ENCODE assay signal across 25 cellular contexts in genomic region chr4:7753271-7753670, GRCh38.
DNase-seq lines count a peak whose midpoint lies in the region; FAIRE-seq and TF ChIP-seq lines count a peak whose summit lies in the region.
"Had no signal": no experiment of that assay in that cellular context is flagged by ENCODE, and none has a peak within 500 bp of the region (broad histone marks: within the 10 kb centered on the region; RNA-seq: fewer than 3 reads in every experiment).

No MANE protein-coding gene starts in this region.

- intact Hi-C loops in activated T-helper 2 cell treated with anti-CD3 and anti-CD28 coated beads, Interferon-gamma antibody, Interleukin-2, Interleukin-4, amounts not matched to agents 10 μg/mL and 5 μg/mL and 100 μg/mL, durations not matched to agents 14 hours and 24 hours and 36 hours (cut with micrococcal nuclease): no loop called here

- no peak overlapping the region for H3K27ac Mint-ChIP-seq in astrocyte (ENCODE audit: unreplicated experiment)
- H3K27ac Mint-ChIP-seq in chondrocyte (ENCODE audit: unreplicated experiment): no peak overlapping the region
- no peak overlapping the region for H3K27ac Mint-ChIP-seq in activated T-helper 2 cell treated with anti-CD3 and anti-CD28 coated beads, Interferon-gamma antibody, Interleukin-2, Interleukin-4, amounts not matched to agents 10 μg/mL and 5 μg/mL and 100 μg/mL, durations not matched to agents 14 hours and 24 hours and 36 hours
- H3K27ac Mint-ChIP-seq in activated naive CD4-positive, alpha-beta T cell treated with anti-CD3 and anti-CD28 coated beads, Interleukin-2, amount 10 ng/mL, durations not matched to agents 7 days and 5 days: no peak overlapping the region
- H3K27ac Mint-ChIP-seq: dendritic cell treated with granulocyte-macrophage colony-stimulating factor and Interleukin-4, amounts not matched to agents 40 ng/mL and 50 ng/mL, for 4 days; natural killer cell had no signal

- H3K27me3 Mint-ChIP-seq in astrocyte (ENCODE audit: low read depth, unreplicated experiment) (peaks cover 36% of the 10 kb centered on the region), chondrocyte (ENCODE audit: low read depth) (no peaks in the 10 kb centered on the region)
- no peaks in the 10 kb centered on the region for H3K27me3 Mint-ChIP-seq in activated T-helper 2 cell treated with anti-CD3 and anti-CD28 coated beads, Interferon-gamma antibody, Interleukin-2, Interleukin-4, amounts not matched to agents 10 μg/mL and 5 μg/mL and 100 μg/mL, durations not matched to agents 14 hours and 24 hours and 36 hours (ENCODE audit: low read depth)
- no peaks in the 10 kb centered on the region for H3K27me3 Mint-ChIP-seq in activated naive CD4-positive, alpha-beta T cell treated with anti-CD3 and anti-CD28 coated beads, Interleukin-2, amount 10 ng/mL, durations not matched to agents 7 days and 5 days

- DNase-seq in A172 (ENCODE audit: low spot score) (peak; percentile 78), astrocyte (ENCODE audit: low read depth) (peak; percentile 34), keratinocyte (ENCODE audit: low read depth, low spot score) (peak; percentile 38), chondrocyte (ENCODE audit: low spot score) (no peak), NK-92 (lab: John Stamatoyannopoulos, UW; ENCODE audit: unreplicated experiment) (no peak)
- no peak for DNase-seq in activated T-helper 2 cell treated with anti-CD3 and anti-CD28 coated beads, Interferon-gamma antibody, Interleukin-2, Interleukin-4, amounts not matched to agents 10 μg/mL and 5 μg/mL and 100 μg/mL, durations not matched to agents 14 hours and 24 hours and 36 hours (ENCODE audit: low spot score)
- DNase-seq in activated naive CD4-positive, alpha-beta T cell treated with anti-CD3 and anti-CD28 coated beads, Interleukin-2, amount 10 ng/mL, durations not matched to agents 7 days and 5 days: no peak
- DNase-seq: activated CD4-positive, alpha-beta T cell treated with anti-CD3 and anti-CD28 coated beads for 1 hour; activated T-cell treated with anti-CD3 and anti-CD28 coated beads, Interleukin-2, amount 50 U/mL, for 1 hour; amniotic stem cell; caudate nucleus; left ventricle myocardium inferior; natural killer cell; NCI-H1092; NCI-H1930; NCI-H2227 treated with DMSO at 0.1 percent for 48 hours; SJCRH30; stimulated activated CD4-positive, alpha-beta T cell treated with anti-CD3 and anti-CD28 coated beads, Interleukin-4, amount 100 ng/mL, for 4 hours; stimulated activated naive CD4-positive, alpha-beta T cell treated with Interleukin-2 at 50 U/mL for 16 hours; T-helper 1 cell had no signal

- H3K27ac ChIP-seq in KMS-11 (peak overlapping the region; percentile 27; the same call in 1 of the 2 replicates), astrocyte (ENCODE audit: low read depth, low read length) (no peak overlapping the region), keratinocyte (ENCODE audit: control insufficient read depth, insufficient read depth, low read length) (peak overlapping the region; percentile 62)
- H3K27ac ChIP-seq: BLaER1, left ventricle myocardium inferior, SJCRH30 had no signal

- CTCF ChIA-PET in activated naive CD4-positive, alpha-beta T cell treated with anti-CD3 and anti-CD28 coated beads, Interleukin-2, amount 10 ng/mL, durations not matched to agents 7 days and 5 days (lab: Charles Lee): no interaction called here

- H3K9me3 ChIP-seq in astrocyte (ENCODE audit: insufficient read depth, low read depth, low read length) (no peaks in the 10 kb centered on the region), keratinocyte (ENCODE audit: control insufficient read depth, low read depth, low read length) (no peaks in the 10 kb centered on the region)
- H3K9me3 ChIP-seq: BLaER1, left ventricle myocardium inferior, SJCRH30 had no signal

- H3K36me3 ChIP-seq in KMS-11 (ENCODE audit: insufficient read depth) (no peaks in the 10 kb centered on the region), astrocyte (ENCODE audit: insufficient read depth, low read length) (peaks cover 2% of the 10 kb centered on the region), keratinocyte (ENCODE audit: control insufficient read depth in 2 of 2, extremely low read depth in 1 of 2, insufficient read depth in 2 of 2, low read length in 2 of 2) (peaks cover 0 to 2% of the 10 kb centered on the region in 2 experiments)
- H3K36me3 ChIP-seq: BLaER1, left ventricle myocardium inferior, SJCRH30 had no signal

- H3K4me3 ChIP-seq in KMS-11 (IDR thresholded peaks at IDR 0.05; ENCODE audit: insufficient read depth, low read depth, low read length) (no peak overlapping the region), astrocyte (ENCODE audit: insufficient read depth, low read depth, low read length) (no peak overlapping the region), keratinocyte (ENCODE audit: control insufficient read depth in 2 of 3, extremely low read depth in 1 of 3, insufficient read depth in 2 of 3, low read depth in 1 of 3, low read length in 3 of 3) (peak overlapping the region in 1 of 3 experiments; percentile 34)
- H3K4me3 ChIP-seq: BLaER1, left ventricle myocardium inferior, SJCRH30 had no signal

- peaks cover 19% of the 10 kb centered on the region for H3K4me1 Mint-ChIP-seq in astrocyte (ENCODE audit: low read depth, unreplicated experiment)
- peaks cover 5% of the 10 kb centered on the region for H3K4me1 Mint-ChIP-seq in chondrocyte (ENCODE audit: low read depth)
- H3K4me1 Mint-ChIP-seq in activated T-helper 2 cell treated with anti-CD3 and anti-CD28 coated beads, Interferon-gamma antibody, Interleukin-2, Interleukin-4, amounts not matched to agents 10 μg/mL and 5 μg/mL and 100 μg/mL, durations not matched to agents 14 hours and 24 hours and 36 hours (ENCODE audit: low read depth): peaks cover 10% of the 10 kb centered on the region
- H3K4me1 Mint-ChIP-seq in activated naive CD4-positive, alpha-beta T cell treated with anti-CD3 and anti-CD28 coated beads, Interleukin-2, amount 10 ng/mL, durations not matched to agents 7 days and 5 days: peaks cover 55% of the 10 kb centered on the region

- H3K27me3 ChIP-seq in KMS-11 (ENCODE audit: insufficient read depth, low read depth) (no peaks in the 10 kb centered on the region; the same call in 1 of the 2 replicates), astrocyte (ENCODE audit: insufficient read depth, low read length) (no peaks in the 10 kb centered on the region), keratinocyte (ENCODE audit: control insufficient read depth, extremely low read depth, insufficient read depth, low read length) (no peaks in the 10 kb centered on the region)
- H3K27me3 ChIP-seq: BLaER1, SJCRH30 had no signal

- H3K9me3 Mint-ChIP-seq in astrocyte (ENCODE audit: unreplicated experiment) (peaks cover 5% of the 10 kb centered on the region), chondrocyte (ENCODE audit: low read depth) (no peaks in the 10 kb centered on the region)
- no peaks in the 10 kb centered on the region for H3K9me3 Mint-ChIP-seq in activated T-helper 2 cell treated with anti-CD3 and anti-CD28 coated beads, Interferon-gamma antibody, Interleukin-2, Interleukin-4, amounts not matched to agents 10 μg/mL and 5 μg/mL and 100 μg/mL, durations not matched to agents 14 hours and 24 hours and 36 hours
- no peaks in the 10 kb centered on the region for H3K9me3 Mint-ChIP-seq in activated naive CD4-positive, alpha-beta T cell treated with anti-CD3 and anti-CD28 coated beads, Interleukin-2, amount 10 ng/mL, durations not matched to agents 7 days and 5 days
- H3K9me3 Mint-ChIP-seq: dendritic cell treated with granulocyte-macrophage colony-stimulating factor and Interleukin-4, amounts not matched to agents 40 ng/mL and 50 ng/mL, for 4 days; natural killer cell had no signal

- no peaks in the 10 kb centered on the region for H3K9me1 ChIP-seq in keratinocyte (ENCODE audit: control insufficient read depth, extremely low read depth, insufficient read depth, low read length)

- no peak overlapping the region for H3K9ac ChIP-seq in KMS-11
- no peak overlapping the region for H3K9ac ChIP-seq in astrocyte (ENCODE audit: low read length)
- peak overlapping the region; percentile 45 for H3K9ac ChIP-seq in keratinocyte (ENCODE audit: control insufficient read depth, extremely low read depth, insufficient read depth, low read length)
- H3K9ac ChIP-seq: BLaER1 had no signal

- FAIRE-seq in astrocyte (lab: Jason Lieb, UNC) (no peak), keratinocyte (lab: Jason Lieb, UNC) (peak; percentile 84)
- FAIRE-seq: endometrium, GM12892 had no signal

- TF ChIP-seq CTCF in KMS-11 (conservative IDR thresholded peaks at IDR 0.05; ENCODE audit: low read depth, low read length) (no peak), astrocyte (IDR thresholded peaks at IDR 0.05; ENCODE audit: insufficient read depth, low read depth, low read length) (no peak), keratinocyte (optimal IDR thresholded peaks at IDR 0.05 in 1 of 3, IDR thresholded peaks at IDR 0.05 in 1 of 3, conservative IDR thresholded peaks at IDR 0.05 in 1 of 3; ENCODE audit: extremely low read depth in 1 of 3, insufficient read depth in 2 of 3, low read length in 3 of 3) (no peak), chondrocyte (IDR thresholded peaks at IDR 0.05) (no peak)

- H3K4me2 ChIP-seq in KMS-11 (no peak overlapping the region), astrocyte (ENCODE audit: low read length) (no peak overlapping the region), keratinocyte (ENCODE audit: control insufficient read depth, extremely low read depth, insufficient read depth, low read depth, low read length) (peak overlapping the region; percentile 45)

- H3K4me3 Mint-ChIP-seq in astrocyte (ENCODE audit: unreplicated experiment) (no peak overlapping the region), chondrocyte (ENCODE audit: unreplicated experiment) (no peak overlapping the region)
- no peak overlapping the region for H3K4me3 Mint-ChIP-seq in activated T-helper 2 cell treated with anti-CD3 and anti-CD28 coated beads, Interferon-gamma antibody, Interleukin-2, Interleukin-4, amounts not matched to agents 10 μg/mL and 5 μg/mL and 100 μg/mL, durations not matched to agents 14 hours and 24 hours and 36 hours (ENCODE audit: low read depth)
- no peak overlapping the region for H3K4me3 Mint-ChIP-seq in activated naive CD4-positive, alpha-beta T cell treated with anti-CD3 and anti-CD28 coated beads, Interleukin-2, amount 10 ng/mL, durations not matched to agents 7 days and 5 days
- H3K4me3 Mint-ChIP-seq: dendritic cell treated with granulocyte-macrophage colony-stimulating factor and Interleukin-4, amounts not matched to agents 40 ng/mL and 50 ng/mL, for 4 days; natural killer cell had no signal

- H3K36me3 Mint-ChIP-seq in astrocyte (ENCODE audit: low read depth, unreplicated experiment) (peaks cover 17% of the 10 kb centered on the region), chondrocyte (ENCODE audit: low read depth) (peaks cover 2% of the 10 kb centered on the region)
- no peaks in the 10 kb centered on the region for H3K36me3 Mint-ChIP-seq in activated T-helper 2 cell treated with anti-CD3 and anti-CD28 coated beads, Interferon-gamma antibody, Interleukin-2, Interleukin-4, amounts not matched to agents 10 μg/mL and 5 μg/mL and 100 μg/mL, durations not matched to agents 14 hours and 24 hours and 36 hours (ENCODE audit: low read depth)
- H3K36me3 Mint-ChIP-seq in activated naive CD4-positive, alpha-beta T cell treated with anti-CD3 and anti-CD28 coated beads, Interleukin-2, amount 10 ng/mL, durations not matched to agents 7 days and 5 days: peaks cover 16% of the 10 kb centered on the region
- H3K36me3 Mint-ChIP-seq: natural killer cell had no signal

- H3K79me2 ChIP-seq in KMS-11 (ENCODE audit: insufficient read depth, low read depth): no peaks in the 10 kb centered on the region
- H3K79me2 ChIP-seq in astrocyte (ENCODE audit: insufficient read depth, low read length): no peaks in the 10 kb centered on the region
- H3K79me2 ChIP-seq in keratinocyte (ENCODE audit: control insufficient read depth, insufficient read depth, low read length): no peaks in the 10 kb centered on the region

- dilution Hi-C loops in keratinocyte (cut with MboI; ENCODE audit: extremely low pct_ligation_motif_present, low sequenced_read_pairs): no loop called here

- no peak overlapping the region for H2AFZ ChIP-seq in KMS-11 (ENCODE audit: low read depth)
- H2AFZ ChIP-seq in astrocyte (ENCODE audit: low read depth, low read length): no peak overlapping the region
- no peak overlapping the region for H2AFZ ChIP-seq in keratinocyte (ENCODE audit: control insufficient read depth, low read length)

- no peaks in the 10 kb centered on the region for H4K20me1 ChIP-seq in KMS-11 (ENCODE audit: insufficient read depth)
- H4K20me1 ChIP-seq in astrocyte (ENCODE audit: insufficient read depth, low read length): peaks cover 65% of the 10 kb centered on the region
- no peaks in the 10 kb centered on the region for H4K20me1 ChIP-seq in keratinocyte (ENCODE audit: control insufficient read depth, extremely low read depth, insufficient read depth, low read length)
- H4K20me1 ChIP-seq: BLaER1 had no signal

- H3K4me1 ChIP-seq in KMS-11 (ENCODE audit: low read depth, poor library complexity, severe bottlenecking) (no peaks in the 10 kb centered on the region), astrocyte (ENCODE audit: insufficient read depth, low read length) (peaks cover 9% of the 10 kb centered on the region), keratinocyte (ENCODE audit: control insufficient read depth, extremely low read depth, insufficient read depth, low read length) (peaks cover 10% of the 10 kb centered on the region)

Comparison
In these comparisons a context has a peak if more than half of its experiments do, and no peak if none do; other contexts are left out.
1. DNase-seq: peak in A172 (single experiment), astrocyte (single experiment) and keratinocyte (single experiment); none in chondrocyte (single experiment), NK-92 (single experiment), activated T-helper 2 cell treated with anti-CD3 and anti-CD28 coated beads, Interferon-gamma antibody, Interleukin-2, Interleukin-4, amounts not matched to agents 10 μg/mL and 5 μg/mL and 100 μg/mL, durations not matched to agents 14 hours and 24 hours and 36 hours (single experiment) and activated naive CD4-positive, alpha-beta T cell treated with anti-CD3 and anti-CD28 coated beads, Interleukin-2, amount 10 ng/mL, durations not matched to agents 7 days and 5 days (single experiment).